ENCODE assay signal across 10 cellular contexts in the genomic region with DNA sequence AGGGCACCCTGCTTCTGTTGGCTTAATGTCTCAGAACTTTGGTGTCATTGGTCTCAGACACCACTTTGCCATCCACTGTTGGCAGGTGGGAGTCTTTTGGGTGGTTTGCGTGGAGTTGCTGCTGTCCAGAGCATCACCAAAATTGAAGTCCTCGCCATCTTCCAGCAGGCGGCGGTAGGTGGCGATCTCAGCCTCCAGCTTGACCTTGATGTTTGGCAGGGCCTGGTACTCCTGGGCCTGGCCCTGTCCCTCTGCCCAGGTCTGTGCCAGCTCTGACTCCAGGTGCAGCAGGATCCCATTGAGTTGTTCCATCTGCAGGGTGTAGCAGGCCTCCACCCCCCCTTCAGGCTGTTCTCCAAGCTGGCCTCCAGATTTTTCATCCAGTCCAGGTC. TPM values are rescaled to one million over a fixed set of nuclear protein-coding genes. Genes with fewer than 3 reads are reported as not detected.
DNase-seq lines count a peak whose midpoint lies in the region; ATAC-seq and TF ChIP-seq lines count a peak whose summit lies in the region.
"Not testable (repeated sequence)": the region's sequence is repeated elsewhere in the genome, so short reads cannot be mapped to it uniquely, and the experiment has no call there.
"Had no signal": no experiment of that assay in that cellular context is flagged by ENCODE, and none has a peak within 500 bp of the region (broad histone marks: within the 10 kb centered on the region; RNA-seq: fewer than 3 reads in every experiment).

No MANE protein-coding gene starts in this region.

- not testable (repeated sequence) for H3K4me3 ChIP-seq in CD8-positive, alpha-beta memory T cell (ENCODE audit: low read length); GM23338

- peak; percentile 41 to 53; a peak in 3 of 4 replicates for TF ChIP-seq CTCF in GM23338 (conservative IDR thresholded peaks at IDR 0.05; ENCODE audit: low read depth in 2 of 2)

- POLR2A ChIA-PET in CD8-positive, alpha-beta memory T cell (lab: Charles Lee): interaction anchor here (1.0 to 2.2 kb wide), 2 partner anchors 23 to 44 kb away, joined by 3 to 6 read pairs; no protein-coding TSS in a partner anchor
- POLR2A ChIA-PET in activated CD4-positive, alpha-beta memory T cell treated with anti-CD3 and anti-CD28 coated beads, Interleukin-2, amount 10 ng/mL, durations not matched to agents 7 days and 5 days (lab: Charles Lee): interaction anchor here (1.0 to 2.0 kb wide), 7 partner anchors 14 to 278 kb away, joined by 3 to 20 read pairs (median 6); no protein-coding TSS in a partner anchor

- not testable (repeated sequence) for DNase-seq in CD8-positive, alpha-beta memory T cell; GM23338 (ENCODE audit: low spot score); activated CD4-positive, alpha-beta memory T cell treated with anti-CD3 and anti-CD28 coated beads, Interleukin-2, amount 10 ng/mL, durations not matched to agents 7 days and 5 days; activated naive CD4-positive, alpha-beta T cell treated with anti-CD3 and anti-CD28 coated beads for 36 hours; central memory CD8-positive, alpha-beta T cell (ENCODE audit: low spot score in 2 of 2); stimulated activated effector memory CD8-positive, alpha-beta T cell treated with anti-CD3 and anti-CD28 coated beads, Interleukin-12 subunit alpha, Interleukin-12 subunit beta, amount 100 ng/mL, for 72 hours (ENCODE audit: low spot score in 2 of 2)

- H3K4me1 Mint-ChIP-seq in CD8-positive, alpha-beta memory T cell: peaks cover 69 to 84% (median 82%) of the 10 kb centered on the region in 3 donors
- H3K4me1 Mint-ChIP-seq in GM23338: not testable (repeated sequence)
- H3K4me1 Mint-ChIP-seq in T-helper 1 cell treated with Interleukin-12 subunit alpha and Interleukin-12 subunit beta and Interleukin-4 antibody, amounts not matched to agents 30 μg/mL and 1 μg/mL, for 36 hours (ENCODE audit: low read depth): peaks cover 52% of the 10 kb centered on the region
- H3K4me1 Mint-ChIP-seq in activated CD4-positive, alpha-beta memory T cell treated with anti-CD3 and anti-CD28 coated beads, Interleukin-2, amount 10 ng/mL, durations not matched to agents 7 days and 5 days: peaks cover 36% of the 10 kb centered on the region
- peaks cover 82% of the 10 kb centered on the region for H3K4me1 Mint-ChIP-seq in activated naive CD4-positive, alpha-beta T cell treated with anti-CD3 and anti-CD28 coated beads for 36 hours (ENCODE audit: low read depth)
- H3K4me1 Mint-ChIP-seq in central memory CD8-positive, alpha-beta T cell: peaks cover 72% of the 10 kb centered on the region
- H3K4me1 Mint-ChIP-seq in stimulated activated effector memory CD8-positive, alpha-beta T cell treated with anti-CD3 and anti-CD28 coated beads, Interleukin-12 subunit alpha, Interleukin-12 subunit beta, amount 100 ng/mL, for 72 hours: peaks cover 65% of the 10 kb centered on the region

- not testable (repeated sequence) for H3K79me2 ChIP-seq in GM23338 (replicated peaks; ENCODE audit: insufficient read depth)

- not testable (repeated sequence) for H3K27ac ChIP-seq in CD8-positive, alpha-beta memory T cell (ENCODE audit: low read depth, low read length); GM23338 (ENCODE audit: low read depth)

- not testable (repeated sequence) for H3K4me2 ChIP-seq in GM23338

- H3K27me3 Mint-ChIP-seq in CD8-positive, alpha-beta memory T cell; GM23338 (ENCODE audit: insufficient read depth, low read depth, poor library complexity); T-helper 1 cell treated with Interleukin-12 subunit alpha and Interleukin-12 subunit beta and Interleukin-4 antibody, amounts not matched to agents 30 μg/mL and 1 μg/mL, for 36 hours (ENCODE audit: low read depth); activated CD4-positive, alpha-beta memory T cell treated with anti-CD3 and anti-CD28 coated beads, Interleukin-2, amount 10 ng/mL, durations not matched to agents 7 days and 5 days; activated naive CD4-positive, alpha-beta T cell treated with anti-CD3 and anti-CD28 coated beads for 36 hours (ENCODE audit: low read depth); central memory CD8-positive, alpha-beta T cell: not testable (repeated sequence)

- H3K9me2 ChIP-seq in GM23338 (ENCODE audit: insufficient read depth): not testable (repeated sequence)

- H3K9me3 Mint-ChIP-seq in CD8-positive, alpha-beta memory T cell; GM23338; activated naive CD4-positive, alpha-beta T cell treated with anti-CD3 and anti-CD28 coated beads for 36 hours; central memory CD8-positive, alpha-beta T cell; stimulated activated effector memory CD8-positive, alpha-beta T cell treated with anti-CD3 and anti-CD28 coated beads, Interleukin-12 subunit alpha, Interleukin-12 subunit beta, amount 100 ng/mL, for 72 hours: not testable (repeated sequence)
- peaks cover 33% of the 10 kb centered on the region for H3K9me3 Mint-ChIP-seq in T-helper 1 cell treated with Interleukin-12 subunit alpha and Interleukin-12 subunit beta and Interleukin-4 antibody, amounts not matched to agents 30 μg/mL and 1 μg/mL, for 36 hours
- peaks cover 18% of the 10 kb centered on the region for H3K9me3 Mint-ChIP-seq in activated CD4-positive, alpha-beta memory T cell treated with anti-CD3 and anti-CD28 coated beads, Interleukin-2, amount 10 ng/mL, durations not matched to agents 7 days and 5 days

- ATAC-seq in GM23338; central memory CD8-positive, alpha-beta T cell (replicated peaks; ENCODE audit: extremely low read depth, poor library complexity, severe bottlenecking); stimulated activated effector memory CD8-positive, alpha-beta T cell treated with anti-CD3 and anti-CD28 coated beads, Interleukin-12 subunit alpha, Interleukin-12 subunit beta, amount 100 ng/mL, for 72 hours: not testable (repeated sequence)

- H4K20me1 ChIP-seq in GM23338 (replicated peaks; ENCODE audit: insufficient read depth): not testable (repeated sequence)

- intact Hi-C loops in activated naive CD4-positive, alpha-beta T cell treated with anti-CD3 and anti-CD28 coated beads for 36 hours (cut with micrococcal nuclease): loop anchor here (1.0 to 2.0 kb wide), 2 partner anchors 18 to 41 kb away; no protein-coding TSS in a partner anchor

- H3F3A ChIP-seq in GM23338 (replicated peaks; ENCODE audit: low read depth): not testable (repeated sequence)

- peak overlapping the region; percentile 78 to 95 (median 90) for H3K27ac Mint-ChIP-seq in CD8-positive, alpha-beta memory T cell
- H3K27ac Mint-ChIP-seq in GM23338: not testable (repeated sequence)
- H3K27ac Mint-ChIP-seq in T-helper 1 cell treated with Interleukin-12 subunit alpha and Interleukin-12 subunit beta and Interleukin-4 antibody, amounts not matched to agents 30 μg/mL and 1 μg/mL, for 36 hours: peak overlapping the region; percentile 91
- peak overlapping the region; percentile 36 for H3K27ac Mint-ChIP-seq in activated CD4-positive, alpha-beta memory T cell treated with anti-CD3 and anti-CD28 coated beads, Interleukin-2, amount 10 ng/mL, durations not matched to agents 7 days and 5 days
- peak overlapping the region; percentile 96 for H3K27ac Mint-ChIP-seq in activated naive CD4-positive, alpha-beta T cell treated with anti-CD3 and anti-CD28 coated beads for 36 hours
- peak overlapping the region; percentile 87 for H3K27ac Mint-ChIP-seq in central memory CD8-positive, alpha-beta T cell (ENCODE audit: low read depth)
- H3K27ac Mint-ChIP-seq in stimulated activated effector memory CD8-positive, alpha-beta T cell treated with anti-CD3 and anti-CD28 coated beads, Interleukin-12 subunit alpha, Interleukin-12 subunit beta, amount 100 ng/mL, for 72 hours: peak overlapping the region; percentile 85

- not testable (repeated sequence) for H2AFZ ChIP-seq in GM23338

- not testable (repeated sequence) for H3K27me3 ChIP-seq in CD8-positive, alpha-beta memory T cell (ENCODE audit: insufficient read depth, low read length, poor library complexity, severe bottlenecking); GM23338 (ENCODE audit: insufficient read depth)

- CTCF ChIA-PET in CD8-positive, alpha-beta memory T cell (lab: Charles Lee): interaction anchor here (0.9 to 2.2 kb wide), 3 partner anchors 20 to 110 kb away, joined by 3 to 7 read pairs (median 4); no protein-coding TSS in a partner anchor
- CTCF ChIA-PET in activated CD4-positive, alpha-beta memory T cell treated with anti-CD3 and anti-CD28 coated beads, Interleukin-2, amount 10 ng/mL, durations not matched to agents 7 days and 5 days (lab: Charles Lee): interaction anchor here (1.0 to 1.9 kb wide), 3 partner anchors 16 to 51 kb away, joined by 3 to 6 read pairs (median 3); no protein-coding TSS in a partner anchor
- CTCF ChIA-PET in activated naive CD4-positive, alpha-beta T cell treated with anti-CD3 and anti-CD28 coated beads for 36 hours (lab: Charles Lee): interaction anchor here (0.7 to 2.1 kb wide), 8 partner anchors 15 to 50 kb away, joined by 3 to 8 read pairs (median 4); no protein-coding TSS in a partner anchor

- not testable (repeated sequence) for H3K9me3 ChIP-seq in CD8-positive, alpha-beta memory T cell (ENCODE audit: low read length)

- peak overlapping the region in 5 of 7 donors; percentile 47 to 59 (median 55) for H3K4me3 Mint-ChIP-seq in CD8-positive, alpha-beta memory T cell
- H3K4me3 Mint-ChIP-seq in GM23338; activated CD4-positive, alpha-beta memory T cell treated with anti-CD3 and anti-CD28 coated beads, Interleukin-2, amount 10 ng/mL, durations not matched to agents 7 days and 5 days: not testable (repeated sequence)
- H3K4me3 Mint-ChIP-seq in T-helper 1 cell treated with Interleukin-12 subunit alpha and Interleukin-12 subunit beta and Interleukin-4 antibody, amounts not matched to agents 30 μg/mL and 1 μg/mL, for 36 hours: peak overlapping the region; percentile 31
- H3K4me3 Mint-ChIP-seq in activated naive CD4-positive, alpha-beta T cell treated with anti-CD3 and anti-CD28 coated beads for 36 hours: peak overlapping the region; percentile 35
- peak overlapping the region; percentile 32 for H3K4me3 Mint-ChIP-seq in central memory CD8-positive, alpha-beta T cell
- peak overlapping the region; percentile 6 for H3K4me3 Mint-ChIP-seq in stimulated activated effector memory CD8-positive, alpha-beta T cell treated with anti-CD3 and anti-CD28 coated beads, Interleukin-12 subunit alpha, Interleukin-12 subunit beta, amount 100 ng/mL, for 72 hours

- H3K36me3 Mint-ChIP-seq in CD8-positive, alpha-beta memory T cell: peaks cover 7 to 36% (median 24%) of the 10 kb centered on the region in 3 donors
- H3K36me3 Mint-ChIP-seq in GM23338 (ENCODE audit: low read depth); central memory CD8-positive, alpha-beta T cell (ENCODE audit: insufficient read depth): not testable (repeated sequence)
- peaks cover 60% of the 10 kb centered on the region for H3K36me3 Mint-ChIP-seq in T-helper 1 cell treated with Interleukin-12 subunit alpha and Interleukin-12 subunit beta and Interleukin-4 antibody, amounts not matched to agents 30 μg/mL and 1 μg/mL, for 36 hours (ENCODE audit: low read depth)
- H3K36me3 Mint-ChIP-seq in activated CD4-positive, alpha-beta memory T cell treated with anti-CD3 and anti-CD28 coated beads, Interleukin-2, amount 10 ng/mL, durations not matched to agents 7 days and 5 days (ENCODE audit: low read depth): peaks cover 66% of the 10 kb centered on the region
- H3K36me3 Mint-ChIP-seq in activated naive CD4-positive, alpha-beta T cell treated with anti-CD3 and anti-CD28 coated beads for 36 hours (ENCODE audit: low read depth): peaks cover 22% of the 10 kb centered on the region
- H3K36me3 Mint-ChIP-seq in stimulated activated effector memory CD8-positive, alpha-beta T cell treated with anti-CD3 and anti-CD28 coated beads, Interleukin-12 subunit alpha, Interleukin-12 subunit beta, amount 100 ng/mL, for 72 hours: peaks cover 24% of the 10 kb centered on the region

- not testable (repeated sequence) for H3K36me3 ChIP-seq in CD8-positive, alpha-beta memory T cell (ENCODE audit: insufficient read depth, low read length); GM23338 (ENCODE audit: insufficient read depth)

- H3K4me1 ChIP-seq in CD8-positive, alpha-beta memory T cell (ENCODE audit: insufficient read depth, low read length): peaks cover 67% of the 10 kb centered on the region
- not testable (repeated sequence) for H3K4me1 ChIP-seq in GM23338 (ENCODE audit: insufficient read depth)

RNA-seq across cellular contexts. Expression of gene CD28, which starts 57.8 kb away (rescaled TPM):
- 10 to 100 TPM; 64.1 to 66.4 TPM for total RNA-seq in CD8-positive, alpha-beta memory T cell
- polyA plus RNA-seq in CD8-positive, alpha-beta memory T cell: 61.1 TPM
- not detected in 2 replicates for total RNA-seq in GM23338 (2014; rRNA removed; shearing (Covaris generic))
- not detected in 2 replicates for polyA plus RNA-seq in GM23338 (2016; fragmentation: Nextera tagmentation; extraction: Ambion mirVana)
- total RNA-seq in activated CD4-positive, alpha-beta memory T cell treated with anti-CD3 and anti-CD28 coated beads, Interleukin-2, amount 10 ng/mL, durations not matched to agents 7 days and 5 days: 100 to 1,000 TPM; 194 to 205 TPM
- total RNA-seq in activated naive CD4-positive, alpha-beta T cell treated with anti-CD3 and anti-CD28 coated beads for 36 hours: 100 to 1,000 TPM; 165 to 167 TPM
- total RNA-seq: H7, NCI-H460, SJSA1 had no signal

Comparison
In these comparisons a context has a peak if more than half of its experiments do, and no peak if none do; other contexts are left out.
1. RNA of gene CD28, which starts 57.8 kb away (total RNA-seq): 194 to 205 TPM in activated CD4-positive, alpha-beta memory T cell treated with anti-CD3 and anti-CD28 coated beads, Interleukin-2, amount 10 ng/mL, durations not matched to agents 7 days and 5 days, 165 to 167 TPM in activated naive CD4-positive, alpha-beta T cell treated with anti-CD3 and anti-CD28 coated beads for 36 hours and 64.1 to 66.4 TPM in CD8-positive, alpha-beta memory T cell; not detected in GM23338; every median in the first group is over 10 times any median in the second.